Comparison of ENCODE assay signal across 18 cellular contexts in genomic region chr7:75718390-75719031, GRCh38. TPM values are rescaled to one million over a fixed set of nuclear protein-coding genes. Genes with fewer than 3 reads are reported as not detected.
DNase-seq lines count a peak whose midpoint lies in the region; ATAC-seq and TF ChIP-seq lines count a peak whose summit lies in the region.
"Had no signal": no experiment of that assay in that cellular context is flagged by ENCODE, and none has a peak within 500 bp of the region (broad histone marks: within the 10 kb centered on the region; RNA-seq: fewer than 3 reads in every experiment).

No MANE protein-coding gene starts in this region.

- ATAC-seq in SK-N-SH treated with all-trans-retinoic acid at 6 μM for 48 hours: no peak
- no peak for ATAC-seq in activated CD4-positive, alpha-beta T cell treated with anti-CD3 and anti-CD28 coated beads for 36 hours

- 86% methylated on average over 10 of the region's 10 CpGs for WGBS in SK-N-SH (ENCODE audit: low lambda C conversion rate)

- CTCF ChIA-PET in SK-N-SH (lab: Yijun Ruan, JAX): interaction anchor here (0.6 to 1.7 kb wide), 2 partner anchors 17 to 44 kb away, joined by 3 to 4 read pairs; no protein-coding TSS in a partner anchor
- CTCF ChIA-PET in activated CD4-positive, alpha-beta T cell treated with anti-CD3 and anti-CD28 coated beads for 36 hours (lab: Charles Lee): interaction anchor here (1.0 kb wide), 1 partner anchor 44 kb away, joined by 3 read pairs; no protein-coding TSS in a partner anchor

- H3K4me2 ChIP-seq in SK-N-SH: no peak overlapping the region

- POLR2A ChIA-PET in SK-N-SH (lab: Yijun Ruan, JAX): no interaction called here
- POLR2A ChIA-PET in activated CD4-positive, alpha-beta T cell treated with anti-CD3 and anti-CD28 coated beads for 36 hours (lab: Charles Lee): no interaction called here

- TF ChIP-seq EP300 in SK-N-SH (IDR thresholded peaks at IDR 0.05; ENCODE audit: borderline replicate concordance in 1 of 2, low read depth in 1 of 2, low read length in 1 of 2): no peak

- no peak overlapping the region for H3K27ac ChIP-seq in SK-N-SH (ENCODE audit: low read depth in 2 of 2, low read length in 1 of 2)
- H3K27ac ChIP-seq: SJSA1 had no signal

- no peaks in the 10 kb centered on the region for H3K79me2 ChIP-seq in SK-N-SH (ENCODE audit: insufficient read depth)

- no peaks in the 10 kb centered on the region for H3K9me2 ChIP-seq in SK-N-SH

- TF ChIP-seq CTCF in SK-N-SH (IDR thresholded peaks at IDR 0.05): no peak
- no peak for TF ChIP-seq CTCF in mesothelial cell of epicardium (IDR thresholded peaks at IDR 0.05; ENCODE audit: unreplicated experiment)
- no peak for TF ChIP-seq CTCF in type B pancreatic cell (conservative IDR thresholded peaks at IDR 0.05)

- intact Hi-C loops in activated CD4-positive, alpha-beta T cell treated with anti-CD3 and anti-CD28 coated beads for 36 hours (cut with DNase I, micrococcal nuclease): no loop called here

- H2AFZ ChIP-seq in SK-N-SH (ENCODE audit: low read depth): no peak overlapping the region

- H3K4me1 Mint-ChIP-seq in mesothelial cell of epicardium (peaks cover 13% of the 10 kb centered on the region), type B pancreatic cell (ENCODE audit: unreplicated experiment) (peaks cover 4% of the 10 kb centered on the region)
- H3K4me1 Mint-ChIP-seq in activated CD4-positive, alpha-beta T cell treated with anti-CD3 and anti-CD28 coated beads for 36 hours: no peaks in the 10 kb centered on the region

- H3K9me3 Mint-ChIP-seq in mesothelial cell of epicardium: no peaks in the 10 kb centered on the region
- H3K9me3 Mint-ChIP-seq in type B pancreatic cell: no peaks in the 10 kb centered on the region
- H3K9me3 Mint-ChIP-seq in activated CD4-positive, alpha-beta T cell treated with anti-CD3 and anti-CD28 coated beads for 36 hours (ENCODE audit: low read depth): no peaks in the 10 kb centered on the region

- no peaks in the 10 kb centered on the region for H3K36me3 ChIP-seq in SK-N-SH (replicated peaks in 1 of 2; ENCODE audit: control insufficient read depth in 1 of 2, insufficient read depth in 2 of 2, low read length in 1 of 2)
- H3K36me3 ChIP-seq: SJSA1 had no signal

- H3K36me3 Mint-ChIP-seq in mesothelial cell of epicardium (peaks cover 2% of the 10 kb centered on the region), type B pancreatic cell (peaks cover 4% of the 10 kb centered on the region)
- no peaks in the 10 kb centered on the region for H3K36me3 Mint-ChIP-seq in activated CD4-positive, alpha-beta T cell treated with anti-CD3 and anti-CD28 coated beads for 36 hours (ENCODE audit: low read depth)

- H3K27ac Mint-ChIP-seq in mesothelial cell of epicardium (peak overlapping the region; percentile 83), type B pancreatic cell (peak overlapping the region; percentile 48)
- H3K27ac Mint-ChIP-seq in activated CD4-positive, alpha-beta T cell treated with anti-CD3 and anti-CD28 coated beads for 36 hours: no peak overlapping the region

- no peak overlapping the region for H3K4me3 Mint-ChIP-seq in mesothelial cell of epicardium
- no peak overlapping the region for H3K4me3 Mint-ChIP-seq in type B pancreatic cell
- no peak overlapping the region for H3K4me3 Mint-ChIP-seq in activated CD4-positive, alpha-beta T cell treated with anti-CD3 and anti-CD28 coated beads for 36 hours
- H3K4me3 Mint-ChIP-seq: CD14-positive monocyte had no signal

- H3K9ac ChIP-seq in SK-N-SH: no peak overlapping the region

- H3K27me3 Mint-ChIP-seq in mesothelial cell of epicardium (ENCODE audit: low read depth): no peaks in the 10 kb centered on the region
- H3K27me3 Mint-ChIP-seq in type B pancreatic cell: no peaks in the 10 kb centered on the region
- H3K27me3 Mint-ChIP-seq in activated CD4-positive, alpha-beta T cell treated with anti-CD3 and anti-CD28 coated beads for 36 hours: no peaks in the 10 kb centered on the region

- H3K4me3 ChIP-seq in SK-N-SH (ENCODE audit: low read depth in 2 of 2, low read length in 1 of 2): no peak overlapping the region
- H3K4me3 ChIP-seq: SJSA1 had no signal

- DNase-seq in SK-N-SH: no peak
- DNase-seq in NCI-H82 treated with DMSO at 0.1 percent for 48 hours (lab: John Stamatoyannopoulos, UW; ENCODE audit: unreplicated experiment): peak; percentile 3
- no peak for DNase-seq in mesothelial cell of epicardium (ENCODE audit: low spot score in 2 of 2, unreplicated experiment in 2 of 2)
- DNase-seq in type B pancreatic cell (ENCODE audit: extremely low spot score, unreplicated experiment): no peak
- DNase-seq in ureter (ENCODE audit: low spot score): no peak
- DNase-seq in activated CD4-positive, alpha-beta T cell treated with anti-CD3 and anti-CD28 coated beads for 36 hours: no peak
- DNase-seq in HCEC 1CT: no peak
- DNase-seq: COR-L47, DMS153, NCI-H1436 treated with DMSO at 0.1 percent for 48 hours, NCI-H2081 treated with DMSO at 0.1 percent for 48 hours, NCI-H345, NCI-H774, RPMI8226 had no signal

- no peaks in the 10 kb centered on the region for H3K27me3 ChIP-seq in SK-N-SH (ENCODE audit: insufficient read depth)
- H3K27me3 ChIP-seq: SJSA1 had no signal

- H3K9me3 ChIP-seq in SK-N-SH: no peaks in the 10 kb centered on the region
- H3K9me3 ChIP-seq: SJSA1 had no signal

- H3F3A ChIP-seq in SK-N-SH (replicated peaks; ENCODE audit: insufficient read depth): no peaks in the 10 kb centered on the region

- peaks cover 0 to 5% of the 10 kb centered on the region in 2 experiments; a peak in 2 of 4 replicates for H3K4me1 ChIP-seq in SK-N-SH (ENCODE audit: control insufficient read depth in 1 of 2, insufficient read depth in 2 of 2, low read depth in 1 of 2, low read length in 1 of 2)

- TF ChIP-seq RAD21 in SK-N-SH (IDR thresholded peaks at IDR 0.05; ENCODE audit: low read length): no peak

- no peaks in the 10 kb centered on the region for H4K20me1 ChIP-seq in SK-N-SH (ENCODE audit: insufficient read depth)

TF ChIP-seq in SK-N-SH treated with all-trans-retinoic acid at 6 μM for 48 hours, 23 proteins besides CTCF, POLR2A, EP300 and RAD21 (continues in another document):
- no peak for TF ChIP-seq TSHZ2 (CRISPR knock-in tag; IDR thresholded peaks at IDR 0.05)

TF ChIP-seq in SK-N-SH, 30 proteins besides CTCF, POLR2A, EP300 and RAD21:
- TF ChIP-seq USF1 (IDR thresholded peaks at IDR 0.05; ENCODE audit: borderline replicate concordance, low read depth) (no peak), GATA2 (CRISPR knock-in tag; IDR thresholded peaks at IDR 0.05) (no peak), TEAD4 (IDR thresholded peaks at IDR 0.05; ENCODE audit: borderline replicate concordance, insufficient read depth) (no peak), ELF1 (IDR thresholded peaks at IDR 0.05) (no peak), EZH2phosphoT487 (IDR thresholded peaks at IDR 0.05; ENCODE audit: borderline replicate concordance, low read depth) (no peak), FOXM1 (IDR thresholded peaks at IDR 0.05; ENCODE audit: low read depth) (no peak), FOXJ3 (CRISPR knock-in tag; IDR thresholded peaks at IDR 0.05) (no peak), PBX3 (IDR thresholded peaks at IDR 0.05) (no peak), RXRA (IDR thresholded peaks at IDR 0.05; ENCODE audit: borderline replicate concordance, low read depth) (no peak), CHD2 (IDR thresholded peaks at IDR 0.05; ENCODE audit: low read length, partially characterized antibody) (no peak), JUND (IDR thresholded peaks at IDR 0.05) (no peak)

RNA-seq across cellular contexts. Expression of gene HIP1, which starts 20.2 kb away (rescaled TPM):
- 10.4 and 11.3 TPM in 2 replicates for polyA plus RNA-seq in SK-N-SH (2012; rRNA removed)
- 6.5 and 8.6 TPM in 2 replicates for polyA plus RNA-seq in SK-N-SH (2012; cell fraction: cytosol; rRNA removed)
- 8.5 and 10.8 TPM in 2 replicates for polyA plus RNA-seq in SK-N-SH (2012; cell fraction: nucleus; rRNA removed)
- total RNA-seq in mesothelial cell of epicardium: 30.9 to 33.9 TPM (median 31.5 TPM) in 3 replicates
- total RNA-seq in type B pancreatic cell (ENCODE audit: low replicate concordance): 11.1 and 33.8 TPM in 2 replicates
- total RNA-seq in ureter: 31.6 TPM
- 1 to 10 TPM; 4.1 to 5.0 TPM for total RNA-seq in activated CD4-positive, alpha-beta T cell treated with anti-CD3 and anti-CD28 coated beads for 36 hours

RNA-seq across cellular contexts. Expression of gene CCL26, which starts 53.5 kb away (rescaled TPM):
- not detected in 2 replicates for polyA plus RNA-seq in SK-N-SH (2012; rRNA removed)
- polyA plus RNA-seq in SK-N-SH (2012; cell fraction: cytosol; rRNA removed): 0.10 TPM in 1 of 2 replicates, not detected in the other
- polyA plus RNA-seq in SK-N-SH (2012; cell fraction: nucleus; rRNA removed): 0.14 TPM in 1 of 2 replicates, not detected in the other
- total RNA-seq in mesothelial cell of epicardium (not detected in 3 replicates), type B pancreatic cell (ENCODE audit: low replicate concordance) (1.00 and 2.6 TPM in 2 replicates), ureter (1.1 TPM)
- under 1 TPM in 1 of 2 experiments, not detected in 1; 0.39 TPM for total RNA-seq in activated CD4-positive, alpha-beta T cell treated with anti-CD3 and anti-CD28 coated beads for 36 hours
- total RNA-seq: HT1080 had no signal
- polyA plus RNA-seq: CD14-positive monocyte had no signal
